ENCODE assay signal across 35 cellular contexts in the genomic region with DNA sequence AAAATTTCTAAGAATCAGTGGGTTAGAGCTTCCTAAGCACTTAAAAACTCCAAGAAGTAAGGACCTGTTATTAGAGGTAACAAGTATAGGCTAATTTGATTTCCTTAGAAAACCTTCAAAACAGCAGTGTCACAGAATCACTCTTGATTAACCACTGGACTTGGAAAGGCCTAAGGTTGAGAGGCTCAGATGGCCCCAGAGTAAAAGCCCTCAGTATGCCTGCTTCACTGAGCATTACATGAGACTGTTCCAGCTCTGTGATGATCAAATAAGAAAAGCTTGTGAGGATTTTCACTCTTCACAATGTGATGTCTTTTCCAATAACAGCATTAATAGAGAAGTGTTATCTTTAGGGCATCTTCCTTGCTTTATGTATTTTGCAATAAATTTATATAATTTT.
"Had no signal": no experiment of that assay in that cellular context is flagged by ENCODE, and none has a peak within 500 bp of the region (broad histone marks: within the 10 kb centered on the region; RNA-seq: fewer than 3 reads in every experiment).

No MANE protein-coding gene starts in this region.

- H3K36me3 ChIP-seq: MG63 had no signal

- H3K27ac ChIP-seq: KMS-11 had no signal

- H3K4me2 ChIP-seq: KMS-11 had no signal

- H3K9ac ChIP-seq: KMS-11 had no signal

- H3K4me3 ChIP-seq: MG63 had no signal

- H3K9me3 ChIP-seq: MG63 had no signal

- H3K27me3 ChIP-seq: MG63 had no signal

- DNase-seq: Karpas-422, Kasumi-1, KG1, MG63, MM.1S, MV-4-11, NCI-H1048, NCI-H1092, NCI-H1092 treated with DMSO at 0.1 percent for 48 hours, NCI-H1105, NCI-H1105 treated with DMSO at 0.1 percent for 48 hours, NCI-H1417, NCI-H1417 treated with DMSO at 0.1 percent for 48 hours, NCI-H1436, NCI-H1436 treated with DMSO at 0.1 percent for 48 hours, NCI-H146, NCI-H1694, NCI-H1694 treated with DMSO at 0.1 percent for 48 hours, NCI-H187, NCI-H187 treated with DMSO at 0.1 percent for 48 hours, NCI-H1930, NCI-H2029, NCI-H2029 treated with DMSO at 0.1 percent for 48 hours, NCI-H2081, NCI-H2081 treated with DMSO at 0.1 percent for 48 hours, NCI-H2107, NCI-H2171, NCI-H2171 treated with DMSO at 0.1 percent for 48 hours, NCI-H2227 treated with DMSO at 0.1 percent for 48 hours, NCI-H226, NCI-H345, NCI-H446, NCI-H446 treated with DMSO at 0.1 percent for 48 hours, NCI-H510A had no signal
